In genomic region chr7:2229467-2229866, GRCh38 we compare ENCODE assay signal across 2 cellular contexts.
TF ChIP-seq lines count a peak whose summit lies in the region.

No MANE protein-coding gene starts in this region.

TF ChIP-seq in SK-N-SH, 30 proteins besides CTCF, POLR2A, EP300 and RAD21 (continued from another document):
- TF ChIP-seq FOXJ3 (CRISPR knock-in tag; IDR thresholded peaks at IDR 0.05) (no peak), USF2 (IDR thresholded peaks at IDR 0.05; ENCODE audit: borderline replicate concordance, low read depth, low read length) (no peak), GABPA (IDR thresholded peaks at IDR 0.05; ENCODE audit: low read depth) (no peak), TCF12 (IDR thresholded peaks at IDR 0.05) (no peak), MXI1 (IDR thresholded peaks at IDR 0.05; ENCODE audit: low read depth, low read length) (no peak), PBX3 (IDR thresholded peaks at IDR 0.05) (no peak), CHD2 (IDR thresholded peaks at IDR 0.05; ENCODE audit: low read length, partially characterized antibody) (peak; percentile 27), FOSL2 (IDR thresholded peaks at IDR 0.05; ENCODE audit: borderline replicate concordance, low read depth) (no peak), SMC3 (IDR thresholded peaks at IDR 0.05; ENCODE audit: low read depth, low read length) (no peak), RFX5 (IDR thresholded peaks at IDR 0.05; ENCODE audit: low read length) (no peak), REST (IDR thresholded peaks at IDR 0.05; ENCODE audit: low read depth, low read length) (no peak), YY1 (IDR thresholded peaks at IDR 0.05; ENCODE audit: low read depth) (no peak), RXRA (IDR thresholded peaks at IDR 0.05; ENCODE audit: borderline replicate concordance, low read depth) (no peak)

TF ChIP-seq in SK-N-SH treated with all-trans-retinoic acid at 6 μM for 48 hours, 23 proteins besides CTCF, POLR2A, EP300 and RAD21 (continued from another document):
- no peak for TF ChIP-seq PATZ1 (CRISPR knock-in tag; IDR thresholded peaks at IDR 0.05; ENCODE audit: borderline replicate concordance)
- no peak for TF ChIP-seq POU6F1 (CRISPR knock-in tag; IDR thresholded peaks at IDR 0.05; ENCODE audit: borderline replicate concordance, low read depth)
- TF ChIP-seq ESRRG (CRISPR knock-in tag; IDR thresholded peaks at IDR 0.05) = no peak
- no peak for TF ChIP-seq SNAI2 (CRISPR knock-in tag; IDR thresholded peaks at IDR 0.05)
- TF ChIP-seq PPARA (CRISPR knock-in tag; IDR thresholded peaks at IDR 0.05; ENCODE audit: borderline replicate concordance) = no peak
- TF ChIP-seq TCF4 (CRISPR knock-in tag; IDR thresholded peaks at IDR 0.05; ENCODE audit: borderline replicate concordance) = no peak
- TF ChIP-seq ZC3H10 (CRISPR knock-in tag; IDR thresholded peaks at IDR 0.05) = no peak
- TF ChIP-seq CREB5 (CRISPR knock-in tag; IDR thresholded peaks at IDR 0.05; ENCODE audit: low read depth) = no peak
- TF ChIP-seq RARB (CRISPR knock-in tag; IDR thresholded peaks at IDR 0.05) = no peak
- TF ChIP-seq ARNTL (CRISPR knock-in tag; IDR thresholded peaks at IDR 0.05; ENCODE audit: borderline replicate concordance, low read depth) = no peak
- TF ChIP-seq CSRNP3 (CRISPR knock-in tag; IDR thresholded peaks at IDR 0.05) = no peak
- TF ChIP-seq ZNF565 (CRISPR knock-in tag; conservative IDR thresholded peaks at IDR 0.05; ENCODE audit: low read depth) = no peak
- TF ChIP-seq GLIS3 (CRISPR knock-in tag; IDR thresholded peaks at IDR 0.05) = no peak
- TF ChIP-seq ZFP3 (CRISPR knock-in tag; IDR thresholded peaks at IDR 0.05) = no peak
- no peak for TF ChIP-seq TOX (CRISPR knock-in tag; IDR thresholded peaks at IDR 0.05; ENCODE audit: borderline replicate concordance)
- TF ChIP-seq ZFP30 (CRISPR knock-in tag; IDR thresholded peaks at IDR 0.05) = no peak
- TF ChIP-seq TSHZ2 (CRISPR knock-in tag; IDR thresholded peaks at IDR 0.05) = no peak
- TF ChIP-seq OSR1 (CRISPR knock-in tag; IDR thresholded peaks at IDR 0.05) = no peak
